ENCODE assay signal across 15 cellular contexts in the genomic region with DNA sequence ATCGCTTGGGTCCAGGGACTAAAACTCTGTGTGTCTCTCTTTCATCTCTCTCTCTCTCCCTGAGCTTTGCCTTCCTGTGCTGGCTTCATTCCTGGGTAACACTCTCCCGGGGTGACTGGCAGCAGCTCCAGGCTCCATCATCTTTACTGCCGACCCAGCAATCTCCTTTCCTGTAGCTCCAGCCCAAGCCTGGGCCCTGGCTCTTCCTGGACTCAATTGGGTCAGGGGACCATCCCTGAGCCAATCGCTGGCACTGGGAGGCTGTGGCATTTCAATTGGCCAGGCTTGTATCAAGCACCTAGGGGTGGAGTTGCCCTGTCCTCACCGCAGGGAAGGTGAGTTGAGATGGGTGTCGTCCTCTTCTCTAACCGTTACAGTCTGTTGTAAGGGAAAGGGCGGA. TPM values are rescaled to one million over a fixed set of nuclear protein-coding genes. Genes with fewer than 3 reads are reported as not detected.
DNase-seq lines count a peak whose midpoint lies in the region; ATAC-seq and TF ChIP-seq lines count a peak whose summit lies in the region.
"Had no signal": no experiment of that assay in that cellular context is flagged by ENCODE, and none has a peak within 500 bp of the region (broad histone marks: within the 10 kb centered on the region; RNA-seq: fewer than 3 reads in every experiment).

No MANE protein-coding gene starts in this region.

- intact Hi-C loops in colonic mucosa (cut with DNase I) (no loop called here), left colon (cut with DNase I, micrococcal nuclease) (no loop called here), thyroid gland (cut with DNase I) (no loop called here)

- DNase-seq in NCI-H2196 (lab: John Stamatoyannopoulos, UW; ENCODE audit: unreplicated experiment) = peak; percentile 11
- DNase-seq in NCI-H2196 treated with DMSO at 0.1 percent for 48 hours (lab: John Stamatoyannopoulos, UW; ENCODE audit: unreplicated experiment) = no peak
- DNase-seq in colonic mucosa = no peak
- no peak for DNase-seq in left colon
- no peak for DNase-seq in thyroid gland
- no peak for DNase-seq in SK-N-DZ (ENCODE audit: low spot score)
- no peak for DNase-seq in OCI-M2 (lab: John Stamatoyannopoulos, UW; ENCODE audit: unreplicated experiment)
- DNase-seq in T-helper 9 cell = no peak

- no peak overlapping the region for H3K9ac ChIP-seq in colonic mucosa (ENCODE audit: low read depth in 2 of 2, low read length in 2 of 2)

- WGBS in thyroid gland, 2 donors = 65 to 66% methylated on average over 8 of the region's 8 CpGs

- TF ChIP-seq CTCF in colonic mucosa (IDR thresholded peaks at IDR 0.05) (no peak), thyroid gland (IDR thresholded peaks at IDR 0.05) (no peak)

- no peaks in the 10 kb centered on the region for H3K36me3 ChIP-seq in colonic mucosa
- H3K36me3 ChIP-seq in thyroid gland = no peaks in the 10 kb centered on the region
- H3K36me3 ChIP-seq: neutrophil, spleen had no signal

- no peak for TF ChIP-seq POLR2A in thyroid gland (IDR thresholded peaks at IDR 0.05)

- peak; percentile 16 for ATAC-seq in left colon

- H3K4me3 ChIP-seq in colonic mucosa (peak overlapping the region; percentile 18), thyroid gland (replicated peaks in 1 of 3) (peak overlapping the region in 1 of 3 donors; percentile 12)

- no peaks in the 10 kb centered on the region for H3K4me1 ChIP-seq in colonic mucosa
- peaks cover 15 to 28% of the 10 kb centered on the region in 2 donors for H3K4me1 ChIP-seq in thyroid gland

- H3K27ac ChIP-seq in colonic mucosa = no peak overlapping the region
- H3K27ac ChIP-seq in thyroid gland = peak overlapping the region; percentile 74 to 89 (median 88)
- H3K27ac ChIP-seq: HL-60, neutrophil, spleen had no signal

- H3K9me3 ChIP-seq in colonic mucosa (no peaks in the 10 kb centered on the region), thyroid gland (no peaks in the 10 kb centered on the region)
- H3K9me3 ChIP-seq: neutrophil, spleen had no signal

- H3K27me3 ChIP-seq in colonic mucosa (no peaks in the 10 kb centered on the region), thyroid gland (no peaks in the 10 kb centered on the region)

RNA-seq across cellular contexts. Expression of a gene that starts 31.9 kb away (rescaled TPM):
- total RNA-seq in colonic mucosa (not detected), left colon (not detected), thyroid gland (not detected)
- polyA plus RNA-seq in SK-N-DZ (2014; cell fraction: cytosol; rRNA removed) = not detected in 2 replicates
- polyA plus RNA-seq in SK-N-DZ (2014; cell fraction: nucleus; rRNA removed) = not detected in 2 replicates
- total RNA-seq: A673; activated naive CD8-positive, alpha-beta T cell treated with anti-CD3 and anti-CD28 coated beads, Interleukin-2, amount 10 ng/mL, durations not matched to agents 7 days and 5 days; RPMI7951; spleen; urinary bladder had no signal
- polyA plus RNA-seq: spleen, urinary bladder had no signal
